In the genomic region with DNA sequence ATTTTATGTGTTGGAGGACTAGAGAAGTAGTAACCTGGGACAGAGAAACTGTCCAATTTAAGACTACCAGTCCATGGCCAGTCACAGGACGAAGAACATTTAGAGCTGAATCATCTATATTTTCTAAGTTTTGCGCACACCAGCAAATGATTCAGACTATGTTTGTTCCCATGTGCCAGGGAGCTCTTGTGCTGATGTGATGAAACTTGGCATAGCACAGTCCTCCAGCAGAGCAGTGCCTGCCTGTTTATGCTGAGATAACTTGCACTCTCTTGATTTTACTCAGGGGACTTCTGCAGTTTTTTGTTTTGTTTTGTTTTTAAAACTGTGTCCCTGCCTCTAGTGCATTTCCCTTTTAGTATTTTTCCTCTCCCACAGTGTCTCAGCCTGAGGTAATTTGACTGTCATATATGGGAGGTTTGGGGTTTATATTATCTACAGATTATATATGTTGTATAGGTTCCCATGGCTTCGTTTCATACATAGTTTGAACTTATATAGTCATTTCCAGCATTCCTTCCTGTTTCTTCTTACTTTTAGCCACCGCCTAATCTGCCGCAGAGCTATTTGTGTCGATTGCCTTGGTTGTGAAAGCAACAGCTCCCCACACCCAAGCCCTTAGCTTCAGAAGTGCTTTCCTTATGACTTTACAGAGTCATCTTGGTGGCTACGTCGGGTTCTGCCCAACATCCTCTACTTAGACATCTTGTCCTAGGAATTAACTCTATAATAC, we compare ENCODE assay signal across 9 cellular contexts. TPM values are rescaled to one million over a fixed set of nuclear protein-coding genes. Genes with fewer than 3 reads are reported as not detected.
A peak's percentile ranks its signal among the peaks of the same experiment; 100 is the strongest.
DNase-seq lines count a peak whose midpoint lies in the region; ATAC-seq, FAIRE-seq and TF ChIP-seq lines count a peak whose summit lies in the region.
"Had no signal": no experiment of that assay in that cellular context is flagged by ENCODE, and none has a peak within 500 bp of the region (broad histone marks: within the 10 kb centered on the region; RNA-seq: fewer than 3 reads in every experiment).

No MANE protein-coding gene starts in this region.

- peaks cover 28% of the 10 kb centered on the region for H3K4me1 Mint-ChIP-seq in activated T-cell treated with anti-CD3 and anti-CD28 coated beads, Interleukin-2, amount 50 U/mL, for 72 hours (ENCODE audit: low read depth)

- CTCF ChIA-PET in A549 (lab: Yijun Ruan, JAX) = no interaction called here

- TF ChIP-seq RAD21 in A549 (conservative IDR thresholded peaks at IDR 0.05 in 1 of 2, IDR thresholded peaks at IDR 0.05 in 1 of 2) = no peak

- no peak overlapping the region for H3K4me2 ChIP-seq in A549

- 48% methylated on average over 8 of the region's 8 CpGs for WGBS in A549 (ENCODE audit: missing lambda C conversion rate)

- TF ChIP-seq CTCF in A549 (IDR thresholded peaks at IDR 0.05) = no peak
- TF ChIP-seq CTCF in kidney (IDR thresholded peaks at IDR 0.05; ENCODE audit: borderline replicate concordance, extremely low read depth, insufficient read depth) = no peak

- peaks cover 12% of the 10 kb centered on the region for H3K27me3 Mint-ChIP-seq in activated T-cell treated with anti-CD3 and anti-CD28 coated beads, Interleukin-2, amount 50 U/mL, for 72 hours (ENCODE audit: low read depth)

- H3K27ac ChIP-seq in A549 (no peak overlapping the region), kidney (ENCODE audit: low read depth in 2 of 2, low read length in 2 of 2) (peak overlapping the region in 1 of 2 donors; percentile 49)

- H3K36me3 ChIP-seq in kidney (ENCODE audit: control insufficient read depth in 1 of 2, insufficient read depth in 2 of 2, low read length in 2 of 2) = no peaks in the 10 kb centered on the region

- no peaks in the 10 kb centered on the region for H3K9me3 Mint-ChIP-seq in activated T-cell treated with anti-CD3 and anti-CD28 coated beads, Interleukin-2, amount 50 U/mL, for 72 hours

- DNase-seq in A549 (ENCODE audit: low read depth in 1 of 2, low spot score in 1 of 2) (no peak), kidney tubule cell (ENCODE audit: low spot score) (peak; percentile 55), kidney (no peak), GM19239 (ENCODE audit: insufficient read length, low spot score) (no peak)
- peak; percentile 62 to 72 for DNase-seq in activated T-cell treated with anti-CD3 and anti-CD28 coated beads, Interleukin-2, amount 50 U/mL, for 72 hours
- peak; percentile 3 for DNase-seq in stimulated activated naive CD4-positive, alpha-beta T cell treated with Interleukin-2 at 50 U/mL for 16 hours (lab: John Stamatoyannopoulos, UW)

- no peak for FAIRE-seq in A549 (lab: Jason Lieb, UNC)
- no peak for FAIRE-seq in kidney (lab: Jason Lieb, UNC)
- FAIRE-seq in GM19239 (lab: Jason Lieb, UNC) = no peak
- FAIRE-seq: G401.6 had no signal

- intact Hi-C loops in kidney (cut with DNase I) = no loop called here

- H3K4me1 ChIP-seq in A549 (no peaks in the 10 kb centered on the region), kidney (ENCODE audit: control insufficient read depth in 1 of 2, insufficient read depth in 1 of 2, low read depth in 1 of 2, low read length in 2 of 2) (peaks cover 8 to 15% of the 10 kb centered on the region in 2 donors)

- peaks cover 0 to 2% of the 10 kb centered on the region in 2 donors for H3K36me3 Mint-ChIP-seq in activated T-cell treated with anti-CD3 and anti-CD28 coated beads, Interleukin-2, amount 50 U/mL, for 72 hours (ENCODE audit: insufficient read depth in 2 of 2)

- no peak overlapping the region for H3K9ac ChIP-seq in kidney (ENCODE audit: low read length in 2 of 2)

- TF ChIP-seq POLR2A in A549 (IDR thresholded peaks at IDR 0.05; ENCODE audit: low read length) = no peak

- no peak for TF ChIP-seq EP300 in A549 (IDR thresholded peaks at IDR 0.05)

- POLR2A ChIA-PET in A549 (lab: Yijun Ruan, JAX) = no interaction called here

- ATAC-seq in A549 (peak; percentile 20 to 47; a peak in 1 of 6 replicates), GM19351 (IDR thresholded peaks at IDR 0.05; ENCODE audit: unreplicated experiment) (peak; percentile 93), HG03378 (IDR thresholded peaks at IDR 0.05; ENCODE audit: unreplicated experiment) (peak; percentile 83)
- peak; percentile 89 to 90 for ATAC-seq in activated T-cell treated with anti-CD3 and anti-CD28 coated beads, Interleukin-2, amount 50 U/mL, for 72 hours (replicated peaks in 1 of 2)

- H3K4me3 ChIP-seq in A549 (no peak overlapping the region), kidney (ENCODE audit: low read length in 2 of 2) (no peak overlapping the region)

- H3K9me3 ChIP-seq in A549 = no peaks in the 10 kb centered on the region
- H3K9me3 ChIP-seq in kidney (ENCODE audit: control insufficient read depth in 1 of 2, low read length in 2 of 2) = no peaks in the 10 kb centered on the region

- peak overlapping the region; percentile 19 for H3K27ac Mint-ChIP-seq in activated T-cell treated with anti-CD3 and anti-CD28 coated beads, Interleukin-2, amount 50 U/mL, for 72 hours

- H3K4me3 Mint-ChIP-seq in activated T-cell treated with anti-CD3 and anti-CD28 coated beads, Interleukin-2, amount 50 U/mL, for 72 hours = peak overlapping the region; percentile 51 to 62

TF ChIP-seq in A549, 52 proteins besides CTCF, POLR2A, EP300 and RAD21:
- no peak for TF ChIP-seq GATA3 (IDR thresholded peaks at IDR 0.05; ENCODE audit: borderline replicate concordance)
- TF ChIP-seq MAFK (IDR thresholded peaks at IDR 0.05; ENCODE audit: partially characterized antibody) = peak; percentile 50

RNA-seq across cellular contexts. Expression of gene PPM1L, which starts 45.5 kb away (rescaled TPM):
- 0.45 and 0.69 TPM in 2 replicates for polyA plus RNA-seq in A549 (2011; rRNA removed)
- 0.13 and 0.17 TPM in 2 replicates for polyA plus RNA-seq in A549 (2012; cell fraction: cytosol; rRNA removed)
- 0.31 and 0.36 TPM in 2 replicates for polyA plus RNA-seq in A549 (2012; cell fraction: nucleus; rRNA removed)
- polyA plus RNA-seq in A549 (2017; fragmentation: RNase III; extraction: RNeasy Plus Mini Kit Qiagen cat#74134 plus additional on column Dnase treatment) = 0.26 to 0.39 TPM (median 0.27 TPM) in 3 replicates
- polyA minus RNA-seq in A549 (2011; rRNA and poly(A)+ RNA removed) = 0.63 and 1.4 TPM in 2 replicates
- 1 to 10 TPM; 6.4 to 7.8 TPM for total RNA-seq in activated T-cell treated with anti-CD3 and anti-CD28 coated beads, Interleukin-2, amount 50 U/mL, for 72 hours
- total RNA-seq in kidney = 13.8 TPM
- 2.8 TPM for polyA plus RNA-seq in kidney (ENCODE audit: insufficient read depth, low read depth, low replicate concordance)

Comparison
In these comparisons a context has a peak if more than half of its experiments do, and no peak if none do; other contexts are left out.
1. ATAC-seq: peak in every context shown above with its lines; median percentile 93 in GM19351; 90 in activated T-cell treated with anti-CD3 and anti-CD28 coated beads, Interleukin-2, amount 50 U/mL, for 72 hours; 83 in HG03378; 34 in A549.
2. DNase-seq: peak in activated T-cell treated with anti-CD3 and anti-CD28 coated beads, Interleukin-2, amount 50 U/mL, for 72 hours (2 of 2), kidney tubule cell (single experiment) and stimulated activated naive CD4-positive, alpha-beta T cell treated with Interleukin-2 at 50 U/mL for 16 hours (single experiment); none in A549 (0 of 2), kidney (single experiment) and GM19239 (single experiment).